Comparison of ENCODE assay signal across 8 cellular contexts in genomic region chr15:23846218-23846617, GRCh38.
"Had no signal": no experiment of that assay in that cellular context is flagged by ENCODE, and none has a peak within 500 bp of the region (broad histone marks: within the 10 kb centered on the region; RNA-seq: fewer than 3 reads in every experiment).

No MANE protein-coding gene starts in this region.

- H3K4me3 ChIP-seq: GM12878 had no signal

- DNase-seq: GDM1, GF-D8 had no signal

- FAIRE-seq: G401.6, GM12878, GM12891, GM12892, GM18507, GM19239 had no signal

- ATAC-seq: GM12878 had no signal
